In the genomic region with DNA sequence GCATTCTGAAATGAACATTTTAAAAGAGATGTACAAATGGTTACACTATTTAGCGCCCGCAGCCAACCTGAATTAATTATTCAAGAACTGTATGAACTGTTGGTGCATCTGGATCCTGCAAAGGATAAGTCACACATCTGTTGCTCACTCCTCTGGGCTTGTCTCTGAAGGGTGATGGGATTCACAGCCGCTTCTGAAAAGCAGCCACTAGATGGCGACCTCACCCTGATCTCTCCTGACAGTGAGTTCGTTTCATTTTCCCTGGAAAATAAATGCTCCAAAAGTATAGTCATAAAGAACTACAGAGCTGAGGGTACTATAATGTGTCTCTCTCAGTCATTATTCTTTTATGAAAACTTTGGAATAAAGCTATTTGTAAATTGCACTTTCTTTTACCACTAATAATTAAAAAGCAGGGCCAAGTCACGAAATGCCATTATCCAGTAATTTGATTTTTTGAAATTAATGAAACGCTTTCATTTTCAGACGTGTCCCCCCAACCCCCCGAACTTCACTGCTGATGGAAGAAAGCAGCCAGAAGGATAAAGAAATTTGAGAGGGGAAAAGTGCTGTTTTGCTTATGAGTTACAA, we compare ENCODE assay signal across 8 cellular contexts.
DNase-seq lines count a peak whose midpoint lies in the region; ATAC-seq, FAIRE-seq and TF ChIP-seq lines count a peak whose summit lies in the region.

No MANE protein-coding gene starts in this region.

- intact Hi-C loops in K562 (cut with micrococcal nuclease): no loop called here

- in situ Hi-C loops in K562 (cut with MboI): loop anchor here (25.0 kb wide), 1 partner anchor 1878 kb away; no protein-coding TSS in a partner anchor

- no peaks in the 10 kb centered on the region for H3K36me3 ChIP-seq in K562 (ENCODE audit: control insufficient read depth, insufficient read depth, low read length)

- DNase-seq in GM04504 (ENCODE audit: low read depth) (peak; percentile 77), HFFc6 (peak; percentile 66), NCI-H1417 (lab: John Stamatoyannopoulos, UW) (peak; percentile 63 to 88 (median 81)), T follicular helper cell (ENCODE audit: low read depth) (peak; percentile 13), K562 (ENCODE audit: extremely low read depth in 1 of 4, low spot score in 3 of 4) (peak; percentile 28 to 54 (median 34)), iPS DF 4.7 (ENCODE audit: extremely low read depth, low spot score) (peak; percentile 53), smooth muscle cell of the brain vasculature (ENCODE audit: low read depth, low spot score) (peak; percentile 49)

- H3K4me1 Mint-ChIP-seq in HFFc6 (ENCODE audit: low read depth): peaks cover 25% of the 10 kb centered on the region

- no peaks in the 10 kb centered on the region for H4K20me1 ChIP-seq in K562 (replicated peaks; ENCODE audit: control insufficient read depth, insufficient read depth, low read length)

- H3K4me1 ChIP-seq in K562 (replicated peaks in 1 of 2; ENCODE audit: control insufficient read depth in 2 of 2, insufficient read depth in 2 of 2, low read length in 2 of 2): no peaks in the 10 kb centered on the region

- ATAC-seq in K562: peak; percentile 64; the same call in 2 of the 3 replicates
- no peak for ATAC-seq in HG03378 (IDR thresholded peaks at IDR 0.05; ENCODE audit: unreplicated experiment)

- peak; percentile 97 for TF ChIP-seq CTCF in HFFc6 (IDR thresholded peaks at IDR 0.05)
- TF ChIP-seq CTCF in K562 (IDR thresholded peaks at IDR 0.05 in 2 of 3, conservative IDR thresholded peaks at IDR 0.05 in 1 of 3; ENCODE audit: insufficient read depth in 2 of 3, low read depth in 1 of 3, low read length in 3 of 3): peak; percentile 32 to 58 (median 53); a peak in 5 of 6 replicates

- H3K79me2 ChIP-seq in K562 (ENCODE audit: control insufficient read depth, insufficient read depth, low read length): no peaks in the 10 kb centered on the region

- no peak for FAIRE-seq in K562 (lab: Jason Lieb, UNC)

- peak overlapping the region; percentile 29; the same call in 1 of the 2 replicates for H3K27ac Mint-ChIP-seq in HFFc6

- TF ChIP-seq EP300 in K562 (IDR thresholded peaks at IDR 0.05; ENCODE audit: low read length): no peak

- BruUV-seq in K562 (replicated peaks; lab: Mats Ljungman, UMichigan): no TSS peak

- H2AFZ ChIP-seq in K562 (ENCODE audit: low read depth, low read length): no peak overlapping the region

- no peaks in the 10 kb centered on the region for H3K9me3 ChIP-seq in K562 (replicated peaks; ENCODE audit: control insufficient read depth, insufficient read depth, low read depth, low read length)

- 2% methylated on average over 9 of the region's 9 CpGs for WGBS in K562 (ENCODE audit: insufficient coverage, low coverage, missing lambda C conversion rate)

- no peak overlapping the region for H3K9ac ChIP-seq in K562 (ENCODE audit: insufficient read depth in 1 of 2, low read depth in 2 of 2, low read length in 2 of 2)

- no peak overlapping the region for H3K4me3 ChIP-seq in K562

- TF ChIP-seq RAD21 in K562 (CRISPR knock-in tag; conservative IDR thresholded peaks at IDR 0.05 in 1 of 2, IDR thresholded peaks at IDR 0.05 in 1 of 2): peak in 1 of 2 experiments; percentile 54; a peak in 3 of 4 replicates

- CTCF ChIA-PET in K562 (lab: Yijun Ruan, JAX; ENCODE audit: low intra/inter-chr PET ratio): no interaction called here

- peak overlapping the region; percentile 75; the same call in 1 of the 2 replicates for H3K4me3 Mint-ChIP-seq in HFFc6

- no peak overlapping the region for H3K4me2 ChIP-seq in K562 (ENCODE audit: insufficient read depth, low read length)

- H3K9me3 Mint-ChIP-seq in HFFc6: no peaks in the 10 kb centered on the region

- no peak for TF ChIP-seq POLR2A in K562 (conservative IDR thresholded peaks at IDR 0.05)

- H3K27me3 Mint-ChIP-seq in HFFc6 (ENCODE audit: insufficient read depth): no peaks in the 10 kb centered on the region

- no peaks in the 10 kb centered on the region for H3K27me3 ChIP-seq in K562 (ENCODE audit: control insufficient read depth in 2 of 2, insufficient read depth in 2 of 2, low read length in 2 of 2)

- H3K36me3 Mint-ChIP-seq in HFFc6 (ENCODE audit: low read depth): no peaks in the 10 kb centered on the region

- POLR2A ChIA-PET in K562 (lab: Yijun Ruan, JAX): no interaction called here

- H3K27ac ChIP-seq in K562 (ENCODE audit: extremely low read depth, low read depth, low read length): no peak overlapping the region

- H3K9me1 ChIP-seq in K562 (ENCODE audit: control insufficient read depth, insufficient read depth, low read length): no peaks in the 10 kb centered on the region

TF ChIP-seq in K562, 482 proteins besides CTCF, POLR2A, EP300 and RAD21:
- 0 out of 2 replicates have a peak, but pooled peaks have one; percentile 21 for TF ChIP-seq SMC3 (conservative IDR thresholded peaks at IDR 0.05; ENCODE audit: insufficient read depth, low read depth, low read length)
- no peak for TF ChIP-seq MCM2 (IDR thresholded peaks at IDR 0.05; ENCODE audit: low read depth)

Comparison
In these comparisons a context has a peak if more than half of its experiments do, and no peak if none do; other contexts are left out.
1. DNase-seq: peak in every context shown above with its lines; median percentile 81 in NCI-H1417; 77 in GM04504; 66 in HFFc6; 53 in iPS DF 4.7; 49 in smooth muscle cell of the brain vasculature; 34 in K562; 13 in T follicular helper cell.